ENCODE assay signal across 12 cellular contexts in the genomic region with DNA sequence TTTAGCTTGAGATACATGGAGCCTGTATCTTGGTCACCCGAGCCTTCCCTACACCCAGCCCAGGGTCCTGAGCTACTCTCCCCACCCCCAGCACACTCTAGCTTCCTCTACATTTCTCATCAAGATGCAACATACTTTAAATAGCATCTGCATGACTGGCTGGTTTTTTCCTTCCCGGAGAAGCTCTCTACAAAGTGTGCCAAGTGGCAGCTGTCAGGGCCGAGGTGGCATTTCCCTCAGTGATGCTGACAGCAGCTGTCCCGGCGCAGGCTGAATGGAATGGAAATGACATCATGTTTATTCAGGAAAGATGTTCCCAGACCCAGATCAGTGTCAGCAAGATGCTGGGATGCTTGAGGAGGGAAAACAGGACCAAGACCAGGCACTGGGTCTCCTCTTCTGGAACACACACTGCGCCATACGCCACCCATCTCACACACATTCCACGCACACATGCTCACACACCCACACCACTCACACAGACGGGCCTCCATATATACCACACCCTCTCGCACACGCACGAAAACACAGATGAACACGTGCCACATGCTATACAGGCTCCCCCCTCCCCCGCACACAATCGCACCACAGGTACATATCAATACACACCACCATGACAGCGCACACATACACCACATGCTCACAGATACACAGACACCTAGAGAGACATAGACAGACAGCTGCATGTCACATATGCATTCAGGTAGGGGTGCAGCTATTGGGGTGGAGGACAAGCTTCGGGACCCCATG.
A peak's percentile ranks its signal among the peaks of the same experiment; 100 is the strongest.
DNase-seq lines count a peak whose midpoint lies in the region; ATAC-seq and TF ChIP-seq lines count a peak whose summit lies in the region.
"Had no signal": no experiment of that assay in that cellular context is flagged by ENCODE, and none has a peak within 500 bp of the region (broad histone marks: within the 10 kb centered on the region; RNA-seq: fewer than 3 reads in every experiment).

No MANE protein-coding gene starts in this region.

- DNase-seq in AG10803 (ENCODE audit: low read depth) (peak; percentile 88), NCI-H2171 (lab: John Stamatoyannopoulos, UW) (peak; percentile 88), brain microvascular endothelial cell (peak; percentile 66), kidney tubule cell (ENCODE audit: low spot score) (peak; percentile 89), KBM-7 (no peak), H7 (no peak)
- DNase-seq: activated CD8-positive, alpha-beta memory T cell treated with anti-CD3 and anti-CD28 coated beads, Interleukin-2, amount 10 ng/mL, durations not matched to agents 7 days and 5 days; COR-L47; effector CD4-positive, alpha-beta T cell had no signal

- H3K4me3 ChIP-seq in AG10803 (ENCODE audit: low read length) (no peak overlapping the region), brain microvascular endothelial cell (ENCODE audit: low read depth, low read length) (no peak overlapping the region), H7 (ENCODE audit: insufficient read depth, low read depth, low read length) (no peak overlapping the region)

- no peak overlapping the region for H3K27ac ChIP-seq in brain microvascular endothelial cell
- H3K27ac ChIP-seq: HL-60 had no signal

- H3K36me3 ChIP-seq in brain microvascular endothelial cell (replicated peaks) (no peaks in the 10 kb centered on the region), H7 (replicated peaks; ENCODE audit: control insufficient read depth, insufficient read depth, low read length) (no peaks in the 10 kb centered on the region)

- no peak for ATAC-seq in HG03159 (IDR thresholded peaks at IDR 0.05; ENCODE audit: unreplicated experiment)
- ATAC-seq in GM18861 (IDR thresholded peaks at IDR 0.05; ENCODE audit: unreplicated experiment), result no peak
- ATAC-seq: activated CD8-positive, alpha-beta memory T cell treated with anti-CD3 and anti-CD28 coated beads, Interleukin-2, amount 10 ng/mL, durations not matched to agents 7 days and 5 days had no signal

- H3K27me3 ChIP-seq in brain microvascular endothelial cell (replicated peaks) (peaks cover 1% of the 10 kb centered on the region), H7 (ENCODE audit: control insufficient read depth, insufficient read depth, low read length) (no peaks in the 10 kb centered on the region)

- TF ChIP-seq CTCF in AG10803 (conservative IDR thresholded peaks at IDR 0.05; ENCODE audit: low read length) (no peak), brain microvascular endothelial cell (IDR thresholded peaks at IDR 0.05; ENCODE audit: low read depth, low read length, missing control alignments) (no peak)

- in situ Hi-C loops in brain microvascular endothelial cell (cut with HindIII; ENCODE audit: low pct_ligation_motif_present, low sequenced_read_pairs), result no loop called here
- in situ Hi-C loops in KBM-7 (cut with MboI; ENCODE audit: low pct_unique_long_range_greater_than_20kb, low sequenced_read_pairs), result no loop called here

Comparison
In these comparisons a context has a peak if more than half of its experiments do, and no peak if none do; other contexts are left out.
1. DNase-seq: peak in AG10803 (single experiment), NCI-H2171 (single experiment), brain microvascular endothelial cell (single experiment) and kidney tubule cell (single experiment); none in KBM-7 (single experiment) and H7 (single experiment).